1 cellular context compared by ENCODE assay signal in the genomic region with DNA sequence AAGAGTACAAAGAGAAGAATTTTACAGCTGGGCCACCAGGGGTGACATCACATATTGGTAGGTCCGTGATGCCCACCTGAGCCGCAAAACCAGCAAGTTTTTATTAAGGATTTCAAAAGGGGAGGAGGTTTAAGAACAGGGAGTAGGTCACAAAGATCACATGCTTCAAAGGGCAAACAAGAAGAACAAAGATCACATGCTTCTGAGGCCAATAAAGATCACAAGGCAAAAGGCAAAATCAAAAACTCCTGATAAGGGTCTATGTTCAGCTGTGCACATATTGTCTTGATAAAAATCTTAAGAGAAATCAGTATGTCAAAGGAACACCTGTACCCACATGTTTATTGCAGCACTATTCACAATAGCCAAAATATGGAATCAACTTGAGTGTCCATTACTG.
TF ChIP-seq lines count a peak whose summit lies in the region.
"Not testable (repeated sequence)": the region's sequence is repeated elsewhere in the genome, so short reads cannot be mapped to it uniquely, and the experiment has no call there.

No MANE protein-coding gene starts in this region.

TF ChIP-seq in HepG2, 621 proteins besides CTCF, POLR2A, EP300 and RAD21:
- TF ChIP-seq, protein P1, sequence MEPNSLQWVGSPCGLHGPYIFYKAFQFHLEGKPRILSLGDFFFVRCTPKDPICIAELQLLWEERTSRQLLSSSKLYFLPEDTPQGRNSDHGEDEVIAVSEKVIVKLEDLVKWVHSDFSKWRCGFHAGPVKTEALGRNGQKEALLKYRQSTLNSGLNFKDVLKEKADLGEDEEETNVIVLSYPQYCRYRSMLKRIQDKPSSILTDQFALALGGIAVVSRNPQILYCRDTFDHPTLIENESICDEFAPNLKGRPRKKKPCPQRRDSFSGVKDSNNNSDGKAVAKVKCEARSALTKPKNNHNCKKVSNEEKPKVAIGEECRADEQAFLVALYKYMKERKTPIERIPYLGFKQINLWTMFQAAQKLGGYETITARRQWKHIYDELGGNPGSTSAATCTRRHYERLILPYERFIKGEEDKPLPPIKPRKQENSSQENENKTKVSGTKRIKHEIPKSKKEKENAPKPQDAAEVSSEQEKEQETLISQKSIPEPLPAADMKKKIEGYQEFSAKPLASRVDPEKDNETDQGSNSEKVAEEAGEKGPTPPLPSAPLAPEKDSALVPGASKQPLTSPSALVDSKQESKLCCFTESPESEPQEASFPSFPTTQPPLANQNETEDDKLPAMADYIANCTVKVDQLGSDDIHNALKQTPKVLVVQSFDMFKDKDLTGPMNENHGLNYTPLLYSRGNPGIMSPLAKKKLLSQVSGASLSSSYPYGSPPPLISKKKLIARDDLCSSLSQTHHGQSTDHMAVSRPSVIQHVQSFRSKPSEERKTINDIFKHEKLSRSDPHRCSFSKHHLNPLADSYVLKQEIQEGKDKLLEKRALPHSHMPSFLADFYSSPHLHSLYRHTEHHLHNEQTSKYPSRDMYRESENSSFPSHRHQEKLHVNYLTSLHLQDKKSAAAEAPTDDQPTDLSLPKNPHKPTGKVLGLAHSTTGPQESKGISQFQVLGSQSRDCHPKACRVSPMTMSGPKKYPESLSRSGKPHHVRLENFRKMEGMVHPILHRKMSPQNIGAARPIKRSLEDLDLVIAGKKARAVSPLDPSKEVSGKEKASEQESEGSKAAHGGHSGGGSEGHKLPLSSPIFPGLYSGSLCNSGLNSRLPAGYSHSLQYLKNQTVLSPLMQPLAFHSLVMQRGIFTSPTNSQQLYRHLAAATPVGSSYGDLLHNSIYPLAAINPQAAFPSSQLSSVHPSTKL (CRISPR knock-in tag; IDR thresholded peaks at IDR 0.05), result peak; percentile 57
- TF ChIP-seq NR2F6 (IDR thresholded peaks at IDR 0.05), result peak; percentile 54
- not testable (repeated sequence) for TF ChIP-seq NR2F6 (CRISPR knock-in tag; IDR thresholded peaks at IDR 0.05); SOX13 (IDR thresholded peaks at IDR 0.05); FOXA1 (IDR thresholded peaks at IDR 0.05); SOX6 (IDR thresholded peaks at IDR 0.05); CREM (CRISPR knock-in tag; IDR thresholded peaks at IDR 0.05)
- TF ChIP-seq NR2F1 (CRISPR knock-in tag; IDR thresholded peaks at IDR 0.05), result peak in 1 of 2 experiments; percentile 49; a peak in 1 of 4 replicates
- TF ChIP-seq SOX13 (CRISPR knock-in tag; conservative IDR thresholded peaks at IDR 0.05 in 1 of 2, IDR thresholded peaks at IDR 0.05 in 1 of 2), result peak in 1 of 2 experiments; percentile 71; a peak in 2 of 4 replicates
- TF ChIP-seq, protein P2, sequence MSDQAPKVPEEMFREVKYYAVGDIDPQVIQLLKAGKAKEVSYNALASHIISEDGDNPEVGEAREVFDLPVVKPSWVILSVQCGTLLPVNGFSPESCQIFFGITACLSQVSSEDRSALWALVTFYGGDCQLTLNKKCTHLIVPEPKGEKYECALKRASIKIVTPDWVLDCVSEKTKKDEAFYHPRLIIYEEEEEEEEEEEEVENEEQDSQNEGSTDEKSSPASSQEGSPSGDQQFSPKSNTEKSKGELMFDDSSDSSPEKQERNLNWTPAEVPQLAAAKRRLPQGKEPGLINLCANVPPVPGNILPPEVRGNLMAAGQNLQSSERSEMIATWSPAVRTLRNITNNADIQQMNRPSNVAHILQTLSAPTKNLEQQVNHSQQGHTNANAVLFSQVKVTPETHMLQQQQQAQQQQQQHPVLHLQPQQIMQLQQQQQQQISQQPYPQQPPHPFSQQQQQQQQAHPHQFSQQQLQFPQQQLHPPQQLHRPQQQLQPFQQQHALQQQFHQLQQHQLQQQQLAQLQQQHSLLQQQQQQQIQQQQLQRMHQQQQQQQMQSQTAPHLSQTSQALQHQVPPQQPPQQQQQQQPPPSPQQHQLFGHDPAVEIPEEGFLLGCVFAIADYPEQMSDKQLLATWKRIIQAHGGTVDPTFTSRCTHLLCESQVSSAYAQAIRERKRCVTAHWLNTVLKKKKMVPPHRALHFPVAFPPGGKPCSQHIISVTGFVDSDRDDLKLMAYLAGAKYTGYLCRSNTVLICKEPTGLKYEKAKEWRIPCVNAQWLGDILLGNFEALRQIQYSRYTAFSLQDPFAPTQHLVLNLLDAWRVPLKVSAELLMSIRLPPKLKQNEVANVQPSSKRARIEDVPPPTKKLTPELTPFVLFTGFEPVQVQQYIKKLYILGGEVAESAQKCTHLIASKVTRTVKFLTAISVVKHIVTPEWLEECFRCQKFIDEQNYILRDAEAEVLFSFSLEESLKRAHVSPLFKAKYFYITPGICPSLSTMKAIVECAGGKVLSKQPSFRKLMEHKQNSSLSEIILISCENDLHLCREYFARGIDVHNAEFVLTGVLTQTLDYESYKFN (CRISPR knock-in tag; conservative IDR thresholded peaks at IDR 0.05), result peak; percentile 46
- TF ChIP-seq DMAP1 (CRISPR knock-in tag; IDR thresholded peaks at IDR 0.05), result peak; percentile 35; the same call in 1 of the 2 replicates
- peak; percentile 22; the same call in 1 of the 2 replicates for TF ChIP-seq PPARG (CRISPR knock-in tag; conservative IDR thresholded peaks at IDR 0.05)
- TF ChIP-seq FOXA1 (CRISPR knock-in tag; IDR thresholded peaks at IDR 0.05), result 0 out of 2 replicates have a peak, but pooled peaks have one; percentile 24
- TF ChIP-seq SOX6 (CRISPR knock-in tag; IDR thresholded peaks at IDR 0.05), result peak; percentile 55; the same call in 1 of the 2 replicates
- TF ChIP-seq ZMYM4 (CRISPR knock-in tag; IDR thresholded peaks at IDR 0.05), result peak; percentile 37; the same call in 1 of the 2 replicates
- TF ChIP-seq NR2F2 (IDR thresholded peaks at IDR 0.05; ENCODE audit: borderline replicate concordance, low read depth), result peak; percentile 52; the same call in 1 of the 2 replicates
- 0 out of 2 replicates have a peak, but pooled peaks have one; percentile 14 for TF ChIP-seq FOXA3 (CRISPR knock-in tag; IDR thresholded peaks at IDR 0.05)
- TF ChIP-seq, protein P3, sequence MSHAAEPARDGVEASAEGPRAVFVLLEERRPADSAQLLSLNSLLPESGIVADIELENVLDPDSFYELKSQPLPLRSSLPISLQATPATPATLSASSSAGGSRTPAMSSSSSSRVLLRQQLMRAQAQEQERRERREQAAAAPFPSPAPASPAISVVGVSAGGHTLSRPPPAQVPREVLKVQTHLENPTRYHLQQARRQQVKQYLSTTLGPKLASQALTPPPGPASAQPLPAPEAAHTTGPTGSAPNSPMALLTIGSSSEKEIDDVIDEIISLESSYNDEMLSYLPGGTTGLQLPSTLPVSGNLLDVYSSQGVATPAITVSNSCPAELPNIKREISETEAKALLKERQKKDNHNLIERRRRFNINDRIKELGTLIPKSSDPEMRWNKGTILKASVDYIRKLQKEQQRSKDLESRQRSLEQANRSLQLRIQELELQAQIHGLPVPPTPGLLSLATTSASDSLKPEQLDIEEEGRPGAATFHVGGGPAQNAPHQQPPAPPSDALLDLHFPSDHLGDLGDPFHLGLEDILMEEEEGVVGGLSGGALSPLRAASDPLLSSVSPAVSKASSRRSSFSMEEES (CRISPR knock-in tag; IDR thresholded peaks at IDR 0.05), result peak; percentile 94
- peak; percentile 47 for TF ChIP-seq HNF4A (CRISPR knock-in tag; IDR thresholded peaks at IDR 0.05)
- peak; percentile 58 for TF ChIP-seq TCF7 (IDR thresholded peaks at IDR 0.05; ENCODE audit: low read depth)
- TF ChIP-seq MED1 (CRISPR knock-in tag; IDR thresholded peaks at IDR 0.05), result 0 out of 2 replicates have a peak, but pooled peaks have one; percentile 20
- peak; percentile 62; the same call in 1 of the 2 replicates for TF ChIP-seq SOX5 (CRISPR knock-in tag; IDR thresholded peaks at IDR 0.05; ENCODE audit: borderline replicate concordance)
- TF ChIP-seq GATAD2A (CRISPR knock-in tag; IDR thresholded peaks at IDR 0.05), result peak; percentile 44; the same call in 1 of the 2 replicates
- TF ChIP-seq, protein P4, sequence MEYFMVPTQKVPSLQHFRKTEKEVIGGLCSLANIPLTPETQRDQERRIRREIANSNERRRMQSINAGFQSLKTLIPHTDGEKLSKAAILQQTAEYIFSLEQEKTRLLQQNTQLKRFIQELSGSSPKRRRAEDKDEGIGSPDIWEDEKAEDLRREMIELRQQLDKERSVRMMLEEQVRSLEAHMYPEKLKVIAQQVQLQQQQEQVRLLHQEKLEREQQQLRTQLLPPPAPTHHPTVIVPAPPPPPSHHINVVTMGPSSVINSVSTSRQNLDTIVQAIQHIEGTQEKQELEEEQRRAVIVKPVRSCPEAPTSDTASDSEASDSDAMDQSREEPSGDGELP (IDR thresholded peaks at IDR 0.05; ENCODE audit: borderline replicate concordance, low read depth), result peak; percentile 33; the same call in 1 of the 2 replicates
- TF ChIP-seq ISL2 (CRISPR knock-in tag; IDR thresholded peaks at IDR 0.05), result peak; percentile 50; the same call in 1 of the 2 replicates
- TF ChIP-seq NCOA2 (CRISPR knock-in tag; IDR thresholded peaks at IDR 0.05), result 0 out of 2 replicates have a peak, but pooled peaks have one; percentile 46
- TF ChIP-seq CREM (IDR thresholded peaks at IDR 0.05), result peak; percentile 30; the same call in 1 of the 2 replicates
- TF ChIP-seq, protein P5, sequence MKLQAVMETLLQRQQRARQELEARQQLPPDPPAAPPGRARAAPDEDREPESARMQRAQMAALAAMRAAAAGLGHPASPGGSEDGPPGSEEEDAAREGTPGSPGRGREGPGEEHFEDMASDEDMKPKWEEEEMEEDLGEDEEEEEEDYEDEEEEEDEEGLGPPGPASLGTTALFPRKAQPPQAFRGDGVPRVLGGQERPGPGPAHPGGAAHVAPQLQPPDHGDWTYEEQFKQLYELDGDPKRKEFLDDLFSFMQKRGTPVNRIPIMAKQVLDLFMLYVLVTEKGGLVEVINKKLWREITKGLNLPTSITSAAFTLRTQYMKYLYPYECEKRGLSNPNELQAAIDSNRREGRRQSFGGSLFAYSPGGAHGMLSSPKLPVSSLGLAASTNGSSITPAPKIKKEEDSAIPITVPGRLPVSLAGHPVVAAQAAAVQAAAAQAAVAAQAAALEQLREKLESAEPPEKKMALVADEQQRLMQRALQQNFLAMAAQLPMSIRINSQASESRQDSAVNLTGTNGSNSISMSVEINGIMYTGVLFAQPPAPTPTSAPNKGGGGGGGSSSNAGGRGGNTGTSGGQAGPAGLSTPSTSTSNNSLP (IDR thresholded peaks at IDR 0.05; ENCODE audit: low read depth, low read length), result 0 out of 2 replicates have a peak, but pooled peaks have one; percentile 28
